8 cellular contexts compared by ENCODE assay signal in the genomic region with DNA sequence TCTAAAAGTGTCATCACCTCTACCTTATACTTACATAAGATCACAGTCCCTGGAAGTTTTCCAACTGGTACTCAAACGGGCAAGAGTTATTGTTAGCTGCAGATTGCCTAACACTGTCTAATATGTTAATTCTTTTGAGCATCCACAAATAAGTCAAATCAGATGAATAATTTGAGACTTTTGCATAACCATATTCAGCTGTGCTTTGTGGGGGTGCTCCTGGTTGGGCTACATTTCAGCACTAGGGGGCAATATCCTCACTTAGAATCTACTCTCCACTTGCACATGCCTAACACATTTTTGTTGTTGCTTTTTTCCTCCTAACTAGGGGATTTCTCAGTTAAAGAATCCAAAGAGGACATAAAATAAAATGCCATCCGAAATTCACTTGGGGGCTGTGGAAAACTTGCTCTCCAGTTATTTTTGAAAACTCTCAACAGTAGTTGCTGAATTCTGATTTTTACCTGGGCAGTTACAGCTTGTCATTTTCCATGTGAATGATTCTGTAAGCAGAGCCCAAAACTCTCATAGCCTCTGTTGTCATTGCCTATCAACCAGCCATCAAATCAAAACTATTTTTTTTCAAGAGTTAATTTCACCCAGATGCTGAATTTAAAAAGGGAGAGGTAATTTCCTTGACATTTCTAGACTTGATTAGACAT.
DNase-seq lines count a peak whose midpoint lies in the region; ATAC-seq and TF ChIP-seq lines count a peak whose summit lies in the region.

No MANE protein-coding gene starts in this region.

- no peak overlapping the region for H3K27ac ChIP-seq in adrenal gland

- 0 to 5% (median 2%) methylated on average over 2 of the region's 2 CpGs for WGBS in adrenal gland, 4 donors

- no peak for TF ChIP-seq POLR2A in adrenal gland (IDR thresholded peaks at IDR 0.05)

- H3K36me3 ChIP-seq in adrenal gland (replicated peaks in 1 of 2) = no peaks in the 10 kb centered on the region

- no peaks in the 10 kb centered on the region for H3K9me3 ChIP-seq in adrenal gland (replicated peaks in 1 of 3)

- intact Hi-C loops in adrenal gland (cut with DNase I) = loop anchor here (5.0 kb wide), 2 partner anchors 149 to 154 kb away; no protein-coding TSS in a partner anchor

- peak; percentile 59 to 74 (median 70) for TF ChIP-seq CTCF in adrenal gland (IDR thresholded peaks at IDR 0.05)

- ATAC-seq in GM19324 (IDR thresholded peaks at IDR 0.05; ENCODE audit: low FRiP score, unreplicated experiment) (peak; percentile 80), HG03280 (IDR thresholded peaks at IDR 0.05; ENCODE audit: unreplicated experiment) (peak; percentile 87)

- peaks cover 0 to 11% of the 10 kb centered on the region in 2 donors for H3K4me1 ChIP-seq in adrenal gland (replicated peaks in 1 of 2)

- H3K27me3 ChIP-seq in adrenal gland = no peaks in the 10 kb centered on the region

- DNase-seq in NCI-H1417 (lab: John Stamatoyannopoulos, UW) = peak; percentile 24 to 42 (median 29)
- no peak for DNase-seq in NCI-H1417 treated with DMSO at 0.1 percent for 48 hours (lab: John Stamatoyannopoulos, UW)
- DNase-seq in NCI-H748 treated with DMSO at 0.1 percent for 48 hours (lab: John Stamatoyannopoulos, UW) = peak; percentile 51
- peak; percentile 24 to 62 (median 39) for DNase-seq in adrenal gland
- peak; percentile 10 to 59 for DNase-seq in hippocampal formation (lab: John Stamatoyannopoulos, UW)
- DNase-seq in stimulated activated CD4-positive, alpha-beta T cell treated with anti-CD3 and anti-CD28 coated beads, TNF-alpha, amount 100 ng/mL, for 48 hours (ENCODE audit: low read depth in 3 of 3) = peak in 2 of 3 donors; percentile 2 to 13

- no peak overlapping the region for H3K4me3 ChIP-seq in adrenal gland
